Comparison of ENCODE assay signal across 9 cellular contexts in genomic region chr11:34345012-34345804, GRCh38. TPM values are rescaled to one million over a fixed set of nuclear protein-coding genes. Genes with fewer than 3 reads are reported as not detected.
DNase-seq lines count a peak whose midpoint lies in the region; ATAC-seq and TF ChIP-seq lines count a peak whose summit lies in the region.
"Had no signal": no experiment of that assay in that cellular context is flagged by ENCODE, and none has a peak within 500 bp of the region (broad histone marks: within the 10 kb centered on the region; RNA-seq: fewer than 3 reads in every experiment).

No MANE protein-coding gene starts in this region.

- H3K36me3 Mint-ChIP-seq in T-helper 2 cell treated with Interferon-gamma antibody and Interleukin-4, amounts not matched to agents 5 μg/mL and 100 μg/mL, for 36 hours (ENCODE audit: low read depth) = no peaks in the 10 kb centered on the region

- no peak overlapping the region for H3K4me3 Mint-ChIP-seq in T-helper 2 cell treated with Interferon-gamma antibody and Interleukin-4, amounts not matched to agents 5 μg/mL and 100 μg/mL, for 36 hours

- peaks cover 2% of the 10 kb centered on the region for H3K27me3 Mint-ChIP-seq in T-helper 2 cell treated with Interferon-gamma antibody and Interleukin-4, amounts not matched to agents 5 μg/mL and 100 μg/mL, for 36 hours (ENCODE audit: low read depth)

- TF ChIP-seq CTCF in fibroblast of villous mesenchyme (IDR thresholded peaks at IDR 0.05; ENCODE audit: insufficient read depth, low read depth, low read length) = no peak

- ATAC-seq in HG02588 (IDR thresholded peaks at IDR 0.05; ENCODE audit: unreplicated experiment) = no peak

- H3K4me1 Mint-ChIP-seq in T-helper 2 cell treated with Interferon-gamma antibody and Interleukin-4, amounts not matched to agents 5 μg/mL and 100 μg/mL, for 36 hours (ENCODE audit: low read depth) = peaks cover 3% of the 10 kb centered on the region

- H3K4me3 ChIP-seq in fibroblast of villous mesenchyme (ENCODE audit: low read depth, low read length) = no peak overlapping the region
- H3K4me3 ChIP-seq: cardiac muscle cell had no signal

- H3K27ac Mint-ChIP-seq in T-helper 2 cell treated with Interferon-gamma antibody and Interleukin-4, amounts not matched to agents 5 μg/mL and 100 μg/mL, for 36 hours = no peak overlapping the region

- H3K9me3 Mint-ChIP-seq in T-helper 2 cell treated with Interferon-gamma antibody and Interleukin-4, amounts not matched to agents 5 μg/mL and 100 μg/mL, for 36 hours = no peaks in the 10 kb centered on the region

- DNase-seq in NCI-H345 (lab: John Stamatoyannopoulos, UW) = peak; percentile 60
- DNase-seq in NCI-H345 treated with DMSO at 0.1 percent for 48 hours (lab: John Stamatoyannopoulos, UW; ENCODE audit: unreplicated experiment) = no peak
- peak; percentile 78 for DNase-seq in NCI-H774 (lab: John Stamatoyannopoulos, UW)
- peak; percentile 89 for DNase-seq in fibroblast of villous mesenchyme (ENCODE audit: low read depth)
- peak; percentile 83 for DNase-seq in ureter (ENCODE audit: low spot score)
- no peak for DNase-seq in UCSD-AML1 (lab: John Stamatoyannopoulos, UW; ENCODE audit: unreplicated experiment)
- DNase-seq in T-helper 2 cell treated with Interferon-gamma antibody and Interleukin-4, amounts not matched to agents 5 μg/mL and 100 μg/mL, for 36 hours (ENCODE audit: low spot score) = no peak

RNA-seq across cellular contexts. Expression of gene ABTB2, which starts 12.6 kb away (rescaled TPM):
- 3.9 and 4.8 TPM in 2 replicates for total RNA-seq in fibroblast of villous mesenchyme
- 4.7 TPM for total RNA-seq in ureter

Comparison
In these comparisons a context has a peak if more than half of its experiments do, and no peak if none do; other contexts are left out.
1. DNase-seq: peak in NCI-H345 (single experiment), NCI-H774 (single experiment), fibroblast of villous mesenchyme (single experiment) and ureter (single experiment); none in NCI-H345 treated with DMSO at 0.1 percent for 48 hours (single experiment), UCSD-AML1 (single experiment) and T-helper 2 cell treated with Interferon-gamma antibody and Interleukin-4, amounts not matched to agents 5 μg/mL and 100 μg/mL, for 36 hours (single experiment).